In genomic region chr21:42911920-42912319, GRCh38 we compare ENCODE assay signal across 11 cellular contexts. TPM values are rescaled to one million over a fixed set of nuclear protein-coding genes. Genes with fewer than 3 reads are reported as not detected.
DNase-seq lines count a peak whose midpoint lies in the region; ATAC-seq and TF ChIP-seq lines count a peak whose summit lies in the region.
"Not testable (repeated sequence)": the region's sequence is repeated elsewhere in the genome, so short reads cannot be mapped to it uniquely, and the experiment has no call there.
"Had no signal": no experiment of that assay in that cellular context is flagged by ENCODE, and none has a peak within 500 bp of the region (broad histone marks: within the 10 kb centered on the region; RNA-seq: fewer than 3 reads in every experiment).

No MANE protein-coding gene starts in this region.

- H3K27ac ChIP-seq in HEK293 (ENCODE audit: extremely low read depth, low read depth, low read length); mammary epithelial cell (ENCODE audit: insufficient read depth, low read depth, low read length): not testable (repeated sequence)

- not testable (repeated sequence) for BruUV-seq in mammary epithelial cell (replicated peaks; lab: Mats Ljungman, UMichigan)

- CTCF ChIA-PET in HEK293 (lab: Yijun Ruan, JAX); WTC11 (lab: Charles Lee); mammary epithelial cell (lab: Charles Lee; ENCODE audit: low non-redundant PET): not testable (repeated sequence)

- H3K4me3 ChIP-seq in HEK293 (ENCODE audit: low read depth, low read length); mammary epithelial cell (replicated peaks in 1 of 3; ENCODE audit: insufficient read depth in 1 of 3, low read depth in 2 of 3, low read length in 3 of 3); epithelial cell of esophagus (ENCODE audit: low read length): not testable (repeated sequence)

- H3K27me3 ChIP-seq in mammary epithelial cell (ENCODE audit: insufficient read depth, low read length), result not testable (repeated sequence)

- not testable (repeated sequence) for H3K4me3 Mint-ChIP-seq in WTC11

- peaks cover 39% of the 10 kb centered on the region for H3K36me3 Mint-ChIP-seq in WTC11

- not testable (repeated sequence) for H3K9me3 ChIP-seq in HEK293 (ENCODE audit: control insufficient read depth, insufficient read depth, low read depth, low read length); mammary epithelial cell (replicated peaks; ENCODE audit: insufficient read depth, low read length)

- WGBS in mammary epithelial cell (ENCODE audit: low coverage, missing lambda C conversion rate), result 98% methylated on average over 6 of the region's 6 CpGs

- H3K36me3 ChIP-seq in HEK293 (ENCODE audit: control insufficient read depth in 2 of 2, insufficient read depth in 1 of 2, low read length in 2 of 2) (peaks cover 45 to 51% of the 10 kb centered on the region in 2 experiments), mammary epithelial cell (ENCODE audit: insufficient read depth, low read length) (peaks cover 16% of the 10 kb centered on the region)

- H3K4me1 ChIP-seq in HEK293 (ENCODE audit: control insufficient read depth, insufficient read depth, low read length); mammary epithelial cell (ENCODE audit: insufficient read depth, low read length): not testable (repeated sequence)

- in situ Hi-C loops in mammary epithelial cell (cut with MboI; ENCODE audit: low sequenced_read_pairs in 2 of 2), result not testable (repeated sequence)

- not testable (repeated sequence) for H3K9me3 Mint-ChIP-seq in WTC11

- not testable (repeated sequence) for H3K27me3 Mint-ChIP-seq in WTC11 (ENCODE audit: low read depth)

- not testable (repeated sequence) for H3K4me2 ChIP-seq in mammary epithelial cell (ENCODE audit: insufficient read depth, low read depth, low read length)

- intact Hi-C loops in mammary epithelial cell (cut with micrococcal nuclease), result not testable (repeated sequence)

- peak overlapping the region; percentile 57; the same call in 1 of the 2 replicates for H3K27ac Mint-ChIP-seq in WTC11

- not testable (repeated sequence) for H2AFZ ChIP-seq in mammary epithelial cell (ENCODE audit: low read depth, low read length)

- not testable (repeated sequence) for ATAC-seq in WTC11

- POLR2A ChIA-PET in HEK293 (lab: Yijun Ruan, JAX), result not testable (repeated sequence)
- POLR2A ChIA-PET in WTC11 (lab: Charles Lee), result interaction anchor here (0.6 kb wide), 2 partner anchors 37 to 81 kb away, joined by 3 to 4 read pairs; no protein-coding TSS in a partner anchor

- dilution Hi-C loops in mammary epithelial cell (cut with HindIII; ENCODE audit: low sequenced_read_pairs), result not testable (repeated sequence)

- H4K20me1 ChIP-seq in mammary epithelial cell (ENCODE audit: insufficient read depth, low read length), result not testable (repeated sequence)

- H3K4me1 Mint-ChIP-seq in WTC11, result not testable (repeated sequence)

- not testable (repeated sequence) for H3K79me2 ChIP-seq in mammary epithelial cell (ENCODE audit: insufficient read depth, low read length)

- H3K9ac ChIP-seq in mammary epithelial cell (ENCODE audit: insufficient read depth, low read length), result not testable (repeated sequence)

- TF ChIP-seq CTCF in HEK293 (tag by site-specific recombination; IDR thresholded peaks at IDR 0.05); WTC11 (IDR thresholded peaks at IDR 0.05); mammary epithelial cell (conservative IDR thresholded peaks at IDR 0.05 in 1 of 2, IDR thresholded peaks at IDR 0.05 in 1 of 2; ENCODE audit: extremely low read depth in 1 of 2, insufficient read depth in 1 of 2, low read depth in 1 of 2, low read length in 2 of 2); epithelial cell of esophagus (IDR thresholded peaks at IDR 0.05; ENCODE audit: insufficient read depth, low read depth, low read length, missing control alignments): not testable (repeated sequence)

- peak; percentile 35 for DNase-seq in NCI-H2171 treated with DMSO at 0.1 percent for 48 hours (lab: John Stamatoyannopoulos, UW)
- DNase-seq in WTC11 (ENCODE audit: low spot score), result not testable (repeated sequence)
- peak; percentile 3 for DNase-seq in mammary epithelial cell
- peak; percentile 15 for DNase-seq in epithelial cell of esophagus (ENCODE audit: low read depth)

TF ChIP-seq in HEK293, 187 proteins besides CTCF, POLR2A, EP300 and RAD21 (continues in another document):
- TF ChIP-seq PATZ1 (tag by site-specific recombination; IDR thresholded peaks at IDR 0.05) (peak; percentile 46; the same call in 1 of the 2 replicates), ZNF394 (tag by site-specific recombination; IDR thresholded peaks at IDR 0.05; ENCODE audit: borderline replicate concordance) (peak; percentile 68; the same call in 1 of the 2 replicates), ZBTB17 (tag by site-specific recombination; IDR thresholded peaks at IDR 0.05) (peak; percentile 68), ZBTB44 (tag by site-specific recombination; IDR thresholded peaks at IDR 0.05) (peak; percentile 61; the same call in 1 of the 2 replicates), OSR2 (tag by site-specific recombination; IDR thresholded peaks at IDR 0.05) (peak; percentile 76)

RNA-seq across cellular contexts. Expression of gene ERVH48-1, which starts 13.5 kb away (rescaled TPM):
- total RNA-seq in WTC11 (2021) (14.7 to 26.6 TPM (median 26.1 TPM) in 3 replicates), mammary epithelial cell (not detected)
- polyA plus RNA-seq in mammary epithelial cell, result not detected
- not detected for polyA minus RNA-seq in mammary epithelial cell
- total RNA-seq: A172; Calu3; CD4-positive, alpha-beta memory T cell; H4; HFFc6 had no signal
- polyA plus RNA-seq: BJ; CD4-positive, alpha-beta memory T cell had no signal

RNA-seq across cellular contexts. Expression of gene NDUFV3, which starts 18.8 kb away (rescaled TPM):
- total RNA-seq in WTC11 (2021) (28.5 to 32.6 TPM (median 30.9 TPM) in 3 replicates), mammary epithelial cell (10 to 100 TPM; 36.3 to 50.3 TPM)
- polyA plus RNA-seq in mammary epithelial cell, result 47.8 TPM
- 36.4 TPM for polyA minus RNA-seq in mammary epithelial cell

RNA-seq across cellular contexts. Expression of gene WDR4, which starts 32.6 kb away (rescaled TPM):
- total RNA-seq in WTC11 (2021) (41.5 to 42.6 TPM (median 42.2 TPM) in 3 replicates), mammary epithelial cell (10 to 100 TPM; 11.2 to 38.8 TPM)
- polyA plus RNA-seq in mammary epithelial cell, result 21.7 TPM
- 28.4 TPM for polyA minus RNA-seq in mammary epithelial cell

Comparison
In these comparisons a context has a peak if more than half of its experiments do, and no peak if none do; other contexts are left out.
1. RNA of gene ERVH48-1, which starts 13.5 kb away (total RNA-seq): 14.7 to 26.6 TPM in WTC11; not detected in mammary epithelial cell; every median in the first group is over 10 times any median in the second.